In genomic region chr18:33051397-33051796, GRCh38 we compare ENCODE assay signal across 11 cellular contexts.
DNase-seq lines count a peak whose midpoint lies in the region; ATAC-seq and TF ChIP-seq lines count a peak whose summit lies in the region.
"Had no signal": no experiment of that assay in that cellular context is flagged by ENCODE, and none has a peak within 500 bp of the region (broad histone marks: within the 10 kb centered on the region; RNA-seq: fewer than 3 reads in every experiment).

No MANE protein-coding gene starts in this region.

- intact Hi-C loops in transverse colon (cut with DNase I; ENCODE audit: low total_unique reads), result loop anchor here (10.0 kb wide), 1 partner anchor 843 kb away; no protein-coding TSS in a partner anchor

- H3K9me2 ChIP-seq in hepatocyte (replicated peaks; ENCODE audit: insufficient read depth), result no peaks in the 10 kb centered on the region

- no peak for TF ChIP-seq EP300 in transverse colon (IDR thresholded peaks at IDR 0.05; ENCODE audit: low read depth)

- H3K27me3 ChIP-seq in hepatocyte, result no peaks in the 10 kb centered on the region
- H3K27me3 ChIP-seq in foreskin keratinocyte, result no peaks in the 10 kb centered on the region
- no peaks in the 10 kb centered on the region for H3K27me3 ChIP-seq in transverse colon
- no peaks in the 10 kb centered on the region for H3K27me3 ChIP-seq in effector memory CD4-positive, alpha-beta T cell (replicated peaks; ENCODE audit: control insufficient read depth, insufficient read depth, low read length, poor library complexity, severe bottlenecking)
- H3K27me3 ChIP-seq: vagina had no signal

- whole genome bisulfite sequencing in hepatocyte (ENCODE audit: low lambda C conversion rate, missing lambda C conversion rate), result 66% methylated on average over 5 of the region's 5 CpGs
- WGBS in transverse colon (ENCODE audit: low coverage in 1 of 2), 2 donors, result 35 to 37% methylated on average over 5 of the region's 5 CpGs

- H3K36me3 ChIP-seq in hepatocyte (replicated peaks; ENCODE audit: insufficient read depth, low read depth) (no peaks in the 10 kb centered on the region), transverse colon (no peaks in the 10 kb centered on the region)
- H3K36me3 ChIP-seq in effector memory CD4-positive, alpha-beta T cell (ENCODE audit: control insufficient read depth, insufficient read depth, low read length), result no peaks in the 10 kb centered on the region
- H3K36me3 ChIP-seq: vagina had no signal

- no peaks in the 10 kb centered on the region for H3K4me1 ChIP-seq in hepatocyte (ENCODE audit: insufficient read depth)
- no peaks in the 10 kb centered on the region for H3K4me1 ChIP-seq in foreskin keratinocyte
- no peaks in the 10 kb centered on the region for H3K4me1 ChIP-seq in transverse colon
- no peaks in the 10 kb centered on the region for H3K4me1 ChIP-seq in effector memory CD4-positive, alpha-beta T cell (ENCODE audit: control insufficient read depth, insufficient read depth, low read length, poor library complexity, severe bottlenecking)
- H3K4me1 ChIP-seq: vagina had no signal

- no peak for TF ChIP-seq POLR2A in transverse colon (IDR thresholded peaks at IDR 0.05)

- no peaks in the 10 kb centered on the region for H3K79me2 ChIP-seq in hepatocyte

- no peak overlapping the region for H2AFZ ChIP-seq in hepatocyte

- H3K9me3 ChIP-seq in hepatocyte (ENCODE audit: low read depth) (no peaks in the 10 kb centered on the region), transverse colon (no peaks in the 10 kb centered on the region)
- no peaks in the 10 kb centered on the region for H3K9me3 ChIP-seq in effector memory CD4-positive, alpha-beta T cell (ENCODE audit: control insufficient read depth, low read length)
- H3K9me3 ChIP-seq: vagina had no signal

- DNase-seq in H4 (ENCODE audit: low spot score) (peak; percentile 36), NCI-H2081 (lab: John Stamatoyannopoulos, UW) (peak; percentile 65 to 79), RPMI8226 (peak; percentile 11), hepatocyte (ENCODE audit: low spot score) (peak; percentile 8), foreskin keratinocyte (no peak), transverse colon (no peak), HPDE6-E6E7 (ENCODE audit: extremely low spot score) (no peak)
- no peak for DNase-seq in effector memory CD4-positive, alpha-beta T cell
- DNase-seq: activated CD4-positive, alpha-beta T cell treated with anti-CD3 and anti-CD28 coated beads for 48 hours had no signal

- H3K27ac ChIP-seq in hepatocyte, result no peak overlapping the region
- no peak overlapping the region for H3K27ac ChIP-seq in foreskin keratinocyte
- no peak overlapping the region for H3K27ac ChIP-seq in transverse colon
- H3K27ac ChIP-seq in effector memory CD4-positive, alpha-beta T cell (ENCODE audit: insufficient read depth, low read length, poor library complexity, severe bottlenecking), result no peak overlapping the region
- H3K27ac ChIP-seq: skin epidermis, vagina had no signal

- H3K4me3 ChIP-seq in hepatocyte (no peak overlapping the region), transverse colon (no peak overlapping the region)
- no peak overlapping the region for H3K4me3 ChIP-seq in effector memory CD4-positive, alpha-beta T cell (ENCODE audit: insufficient read depth, low read depth, low read length, poor library complexity, severe bottlenecking)
- H3K4me3 ChIP-seq: skin epidermis, vagina had no signal

- no peak for ATAC-seq in foreskin keratinocyte

- no peaks in the 10 kb centered on the region for H4K20me1 ChIP-seq in hepatocyte (ENCODE audit: insufficient read depth, poor library complexity, severe bottlenecking)

- TF ChIP-seq CTCF in hepatocyte (IDR thresholded peaks at IDR 0.05; ENCODE audit: poor library complexity) (no peak), foreskin keratinocyte (conservative IDR thresholded peaks at IDR 0.05) (no peak), transverse colon (IDR thresholded peaks at IDR 0.05) (no peak)

- in situ Hi-C loops in transverse colon (cut with MboI; ENCODE audit: low pct_ligation_motif_present in 1 of 4, low pct_unique_long_range_greater_than_20kb in 1 of 4, low sequenced_read_pairs in 3 of 4), result no loop called here

- H3K4me2 ChIP-seq in hepatocyte, result no peak overlapping the region

Comparison
In these comparisons a context has a peak if more than half of its experiments do, and no peak if none do; other contexts are left out.
1. DNase-seq: peak in H4 (single experiment), NCI-H2081 (2 of 2), RPMI8226 (single experiment) and hepatocyte (single experiment); none in foreskin keratinocyte (0 of 2), transverse colon (single experiment), HPDE6-E6E7 (single experiment) and effector memory CD4-positive, alpha-beta T cell (0 of 3).